9 cellular contexts compared by ENCODE assay signal in genomic region chr19:17471410-17472125, GRCh38. TPM values are rescaled to one million over a fixed set of nuclear protein-coding genes. Genes with fewer than 3 reads are reported as not detected.
A peak's percentile ranks its signal among the peaks of the same experiment; 100 is the strongest.
DNase-seq lines count a peak whose midpoint lies in the region; ATAC-seq lines count a peak whose summit lies in the region.
"Had no signal": no experiment of that assay in that cellular context is flagged by ENCODE, and none has a peak within 500 bp of the region (broad histone marks: within the 10 kb centered on the region; RNA-seq: fewer than 3 reads in every experiment).

No MANE protein-coding gene starts in this region.

- CTCF ChIA-PET in activated CD4-positive, alpha-beta T cell treated with anti-CD3 and anti-CD28 coated beads, Interleukin-2, amount 10 ng/mL, durations not matched to agents 7 days and 5 days (lab: Charles Lee) = interaction anchor here (0.8 to 1.7 kb wide), 5 partner anchors 24 to 86 kb away, joined by 3 to 8 read pairs (median 4); partner anchors contain the start of gene PGLS

- H3K36me3 ChIP-seq in iPS-18a (ENCODE audit: control insufficient read depth, low read depth, low read length) (no peaks in the 10 kb centered on the region), subcutaneous abdominal adipose tissue (ENCODE audit: control insufficient read depth in 5 of 5, insufficient read depth in 5 of 5, low read length in 5 of 5) (peaks cover 0 to 3% (median 0%) of the 10 kb centered on the region in 5 donors)
- H3K36me3 ChIP-seq: SJSA1 had no signal

- H3K4me3 ChIP-seq in iPS-18a (ENCODE audit: low read length) (peak overlapping the region; percentile 85), subcutaneous abdominal adipose tissue (ENCODE audit: low read depth in 1 of 5, low read length in 5 of 5) (peak overlapping the region; percentile 79 to 91 (median 84))

- no peak for DNase-seq in activated CD4-positive, alpha-beta T cell treated with anti-CD3 and anti-CD28 coated beads, Interleukin-2, amount 10 ng/mL, durations not matched to agents 7 days and 5 days
- no peak for DNase-seq in activated CD4-positive, alpha-beta T cell treated with anti-CD3 and anti-CD28 coated beads for 4 hours
- no peak for DNase-seq in activated T-helper 2 cell treated with anti-CD3 and anti-CD28 coated beads, Interferon-gamma antibody, Interleukin-2, Interleukin-4, amounts not matched to agents 10 μg/mL and 5 μg/mL and 100 μg/mL, durations not matched to agents 14 hours and 24 hours and 36 hours (ENCODE audit: low spot score)
- no peak for DNase-seq in AG20443 (ENCODE audit: low spot score)
- DNase-seq in ACHN = no peak

- no peak overlapping the region for H3K27ac ChIP-seq in iPS-18a (ENCODE audit: low read length)
- H3K27ac ChIP-seq in subcutaneous abdominal adipose tissue (ENCODE audit: low read depth, low read length) = peak overlapping the region; percentile 84
- H3K27ac ChIP-seq: SJSA1 had no signal

- H3K27me3 Mint-ChIP-seq in activated CD4-positive, alpha-beta T cell treated with anti-CD3 and anti-CD28 coated beads, Interleukin-2, amount 10 ng/mL, durations not matched to agents 7 days and 5 days = peaks cover 8% of the 10 kb centered on the region
- peaks cover 6% of the 10 kb centered on the region for H3K27me3 Mint-ChIP-seq in activated T-helper 2 cell treated with anti-CD3 and anti-CD28 coated beads, Interferon-gamma antibody, Interleukin-2, Interleukin-4, amounts not matched to agents 10 μg/mL and 5 μg/mL and 100 μg/mL, durations not matched to agents 14 hours and 24 hours and 36 hours (ENCODE audit: low read depth)

- H3K27me3 ChIP-seq in iPS-18a (ENCODE audit: control insufficient read depth, insufficient read depth, low read length) (peaks cover 17% of the 10 kb centered on the region), subcutaneous abdominal adipose tissue (ENCODE audit: control insufficient read depth in 5 of 5, insufficient read depth in 4 of 5, low read length in 5 of 5) (no peaks in the 10 kb centered on the region)
- H3K27me3 ChIP-seq: SJSA1 had no signal

- no peak overlapping the region for H3K27ac Mint-ChIP-seq in activated CD4-positive, alpha-beta T cell treated with anti-CD3 and anti-CD28 coated beads, Interleukin-2, amount 10 ng/mL, durations not matched to agents 7 days and 5 days
- H3K27ac Mint-ChIP-seq in activated T-helper 2 cell treated with anti-CD3 and anti-CD28 coated beads, Interferon-gamma antibody, Interleukin-2, Interleukin-4, amounts not matched to agents 10 μg/mL and 5 μg/mL and 100 μg/mL, durations not matched to agents 14 hours and 24 hours and 36 hours = no peak overlapping the region

- peaks cover 28% of the 10 kb centered on the region for H3K4me1 Mint-ChIP-seq in activated CD4-positive, alpha-beta T cell treated with anti-CD3 and anti-CD28 coated beads, Interleukin-2, amount 10 ng/mL, durations not matched to agents 7 days and 5 days
- H3K4me1 Mint-ChIP-seq in activated T-helper 2 cell treated with anti-CD3 and anti-CD28 coated beads, Interferon-gamma antibody, Interleukin-2, Interleukin-4, amounts not matched to agents 10 μg/mL and 5 μg/mL and 100 μg/mL, durations not matched to agents 14 hours and 24 hours and 36 hours (ENCODE audit: low read depth) = peaks cover 17% of the 10 kb centered on the region

- ATAC-seq in HG02759 (IDR thresholded peaks at IDR 0.05; ENCODE audit: unreplicated experiment) = no peak

- peak overlapping the region; percentile 42 for H3K9ac ChIP-seq in iPS-18a (ENCODE audit: low read length)
- peak overlapping the region in 4 of 5 donors; percentile 66 to 82 (median 70) for H3K9ac ChIP-seq in subcutaneous abdominal adipose tissue (ENCODE audit: low read length in 5 of 5)

- intact Hi-C loops in activated T-helper 2 cell treated with anti-CD3 and anti-CD28 coated beads, Interferon-gamma antibody, Interleukin-2, Interleukin-4, amounts not matched to agents 10 μg/mL and 5 μg/mL and 100 μg/mL, durations not matched to agents 14 hours and 24 hours and 36 hours (cut with micrococcal nuclease) = no loop called here

- no peaks in the 10 kb centered on the region for H3K9me3 Mint-ChIP-seq in activated CD4-positive, alpha-beta T cell treated with anti-CD3 and anti-CD28 coated beads, Interleukin-2, amount 10 ng/mL, durations not matched to agents 7 days and 5 days
- no peaks in the 10 kb centered on the region for H3K9me3 Mint-ChIP-seq in activated T-helper 2 cell treated with anti-CD3 and anti-CD28 coated beads, Interferon-gamma antibody, Interleukin-2, Interleukin-4, amounts not matched to agents 10 μg/mL and 5 μg/mL and 100 μg/mL, durations not matched to agents 14 hours and 24 hours and 36 hours

- no peaks in the 10 kb centered on the region for H3K36me3 Mint-ChIP-seq in activated CD4-positive, alpha-beta T cell treated with anti-CD3 and anti-CD28 coated beads, Interleukin-2, amount 10 ng/mL, durations not matched to agents 7 days and 5 days (ENCODE audit: low read depth)
- H3K36me3 Mint-ChIP-seq in activated T-helper 2 cell treated with anti-CD3 and anti-CD28 coated beads, Interferon-gamma antibody, Interleukin-2, Interleukin-4, amounts not matched to agents 10 μg/mL and 5 μg/mL and 100 μg/mL, durations not matched to agents 14 hours and 24 hours and 36 hours (ENCODE audit: low read depth) = no peaks in the 10 kb centered on the region

- peaks cover 12% of the 10 kb centered on the region for H3K4me1 ChIP-seq in iPS-18a (ENCODE audit: control insufficient read depth, low read depth, low read length)
- H3K4me1 ChIP-seq in subcutaneous abdominal adipose tissue (ENCODE audit: control insufficient read depth in 5 of 5, insufficient read depth in 5 of 5, low read length in 5 of 5) = peaks cover 13 to 69% (median 59%) of the 10 kb centered on the region in 5 donors

- no peaks in the 10 kb centered on the region for H3K9me3 ChIP-seq in iPS-18a (ENCODE audit: control insufficient read depth, low read depth, low read length)
- H3K9me3 ChIP-seq in subcutaneous abdominal adipose tissue (ENCODE audit: control insufficient read depth in 5 of 5, low read length in 5 of 5) = no peaks in the 10 kb centered on the region
- H3K9me3 ChIP-seq: SJSA1 had no signal

- POLR2A ChIA-PET in activated CD4-positive, alpha-beta T cell treated with anti-CD3 and anti-CD28 coated beads, Interleukin-2, amount 10 ng/mL, durations not matched to agents 7 days and 5 days (lab: Charles Lee) = interaction anchor here (0.6 kb wide), 1 partner anchor 379 kb away, joined by 3 read pairs; no protein-coding TSS in a partner anchor

- in situ Hi-C loops in ACHN (cut with HindIII; ENCODE audit: low pct_ligation_motif_present, low pct_unique_long_range_greater_than_20kb, low sequenced_read_pairs) = no loop called here

- peak overlapping the region; percentile 87 for H3K4me3 Mint-ChIP-seq in activated CD4-positive, alpha-beta T cell treated with anti-CD3 and anti-CD28 coated beads, Interleukin-2, amount 10 ng/mL, durations not matched to agents 7 days and 5 days
- H3K4me3 Mint-ChIP-seq in activated T-helper 2 cell treated with anti-CD3 and anti-CD28 coated beads, Interferon-gamma antibody, Interleukin-2, Interleukin-4, amounts not matched to agents 10 μg/mL and 5 μg/mL and 100 μg/mL, durations not matched to agents 14 hours and 24 hours and 36 hours (ENCODE audit: low read depth) = peak overlapping the region; percentile 94

RNA-seq across cellular contexts. Expression of gene SLC27A1, which starts 1.2 kb away (rescaled TPM):
- total RNA-seq in activated CD4-positive, alpha-beta T cell treated with anti-CD3 and anti-CD28 coated beads, Interleukin-2, amount 10 ng/mL, durations not matched to agents 7 days and 5 days = 1 to 10 TPM; 2.1 to 2.8 TPM
- 3.1 and 3.5 TPM in 2 replicates for total RNA-seq in activated T-helper 2 cell treated with anti-CD3 and anti-CD28 coated beads, Interferon-gamma antibody, Interleukin-2, Interleukin-4, amounts not matched to agents 10 μg/mL and 5 μg/mL and 100 μg/mL, durations not matched to agents 14 hours and 24 hours and 36 hours

RNA-seq across cellular contexts. Expression of gene NXNL1, which starts 10.8 kb away (rescaled TPM):
- total RNA-seq in activated CD4-positive, alpha-beta T cell treated with anti-CD3 and anti-CD28 coated beads, Interleukin-2, amount 10 ng/mL, durations not matched to agents 7 days and 5 days = not detected
- not detected in 2 replicates for total RNA-seq in activated T-helper 2 cell treated with anti-CD3 and anti-CD28 coated beads, Interferon-gamma antibody, Interleukin-2, Interleukin-4, amounts not matched to agents 10 μg/mL and 5 μg/mL and 100 μg/mL, durations not matched to agents 14 hours and 24 hours and 36 hours
- total RNA-seq: SJSA1 had no signal

RNA-seq across cellular contexts. Expression of gene TMEM221, which starts 23.1 kb away (rescaled TPM):
- not detected for total RNA-seq in activated CD4-positive, alpha-beta T cell treated with anti-CD3 and anti-CD28 coated beads, Interleukin-2, amount 10 ng/mL, durations not matched to agents 7 days and 5 days
- total RNA-seq in activated T-helper 2 cell treated with anti-CD3 and anti-CD28 coated beads, Interferon-gamma antibody, Interleukin-2, Interleukin-4, amounts not matched to agents 10 μg/mL and 5 μg/mL and 100 μg/mL, durations not matched to agents 14 hours and 24 hours and 36 hours = not detected in 2 replicates
- total RNA-seq: SJSA1 had no signal

RNA-seq across cellular contexts. Expression of gene PGLS, which starts 39.9 kb away (rescaled TPM):
- 10 to 100 TPM; 81.8 to 93.0 TPM for total RNA-seq in activated CD4-positive, alpha-beta T cell treated with anti-CD3 and anti-CD28 coated beads, Interleukin-2, amount 10 ng/mL, durations not matched to agents 7 days and 5 days
- total RNA-seq in activated T-helper 2 cell treated with anti-CD3 and anti-CD28 coated beads, Interferon-gamma antibody, Interleukin-2, Interleukin-4, amounts not matched to agents 10 μg/mL and 5 μg/mL and 100 μg/mL, durations not matched to agents 14 hours and 24 hours and 36 hours = 81.4 and 85.7 TPM in 2 replicates

RNA-seq across cellular contexts. Expression of gene MVB12A, which starts 51.7 kb away (rescaled TPM):
- total RNA-seq in activated CD4-positive, alpha-beta T cell treated with anti-CD3 and anti-CD28 coated beads, Interleukin-2, amount 10 ng/mL, durations not matched to agents 7 days and 5 days = 10 to 100 TPM; 33.5 to 44.5 TPM
- 41.1 and 43.2 TPM in 2 replicates for total RNA-seq in activated T-helper 2 cell treated with anti-CD3 and anti-CD28 coated beads, Interferon-gamma antibody, Interleukin-2, Interleukin-4, amounts not matched to agents 10 μg/mL and 5 μg/mL and 100 μg/mL, durations not matched to agents 14 hours and 24 hours and 36 hours
